ENCODE assay signal across 10 cellular contexts in the genomic region with DNA sequence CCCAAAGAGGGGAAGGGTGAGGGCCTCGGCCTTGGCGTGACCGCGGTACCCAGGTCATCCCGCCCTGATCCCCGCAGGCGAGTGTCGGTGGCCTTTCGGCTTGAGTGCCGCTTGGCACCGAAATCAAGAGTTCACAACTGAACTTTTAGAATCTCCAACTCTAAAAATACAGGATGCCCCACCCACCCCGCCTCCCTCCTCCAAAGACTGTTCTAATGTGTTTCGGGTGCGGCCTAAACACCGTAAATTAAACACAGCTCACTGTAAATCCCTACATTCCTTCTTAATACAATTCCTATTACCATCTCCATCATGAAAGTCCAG. TPM values are rescaled to one million over a fixed set of nuclear protein-coding genes. Genes with fewer than 3 reads are reported as not detected.
DNase-seq lines count a peak whose midpoint lies in the region; ATAC-seq and TF ChIP-seq lines count a peak whose summit lies in the region.
"Had no signal": no experiment of that assay in that cellular context is flagged by ENCODE, and none has a peak within 500 bp of the region (broad histone marks: within the 10 kb centered on the region; RNA-seq: fewer than 3 reads in every experiment).

No MANE protein-coding gene starts in this region.

- H3K9me3 ChIP-seq in CD8-positive, alpha-beta T cell (ENCODE audit: low read length), result no peaks in the 10 kb centered on the region
- H3K9me3 ChIP-seq in trophoblast cell (ENCODE audit: insufficient read depth, low read depth, low read length), result no peaks in the 10 kb centered on the region

- H3K4me1 ChIP-seq in CD8-positive, alpha-beta T cell (ENCODE audit: insufficient read depth, low read length), result peaks cover 39% of the 10 kb centered on the region
- H3K4me1 ChIP-seq in foreskin keratinocyte (peaks cover 3% of the 10 kb centered on the region), trophoblast cell (ENCODE audit: control insufficient read depth in 1 of 2, insufficient read depth in 2 of 2, low read length in 2 of 2) (peaks cover 3 to 6% of the 10 kb centered on the region in 2 experiments)

- peak overlapping the region; percentile 78 for H2BK120ac ChIP-seq in trophoblast cell (ENCODE audit: insufficient read depth, low read length, poor library complexity)

- no peaks in the 10 kb centered on the region for H3K27me3 ChIP-seq in CD8-positive, alpha-beta T cell (ENCODE audit: insufficient read depth, low read length)
- H3K27me3 ChIP-seq in foreskin keratinocyte, result no peaks in the 10 kb centered on the region
- H3K27me3 ChIP-seq in trophoblast cell (ENCODE audit: insufficient read depth, low read length), result no peaks in the 10 kb centered on the region

- H4K8ac ChIP-seq in trophoblast cell (ENCODE audit: low read depth, low read length), result peak overlapping the region; percentile 92

- no peaks in the 10 kb centered on the region for H3K36me3 ChIP-seq in CD8-positive, alpha-beta T cell (ENCODE audit: insufficient read depth, low read length)
- no peaks in the 10 kb centered on the region for H3K36me3 ChIP-seq in trophoblast cell (ENCODE audit: control insufficient read depth in 1 of 2, insufficient read depth in 2 of 2, low read length in 2 of 2)

- no peaks in the 10 kb centered on the region for H3K27me3 Mint-ChIP-seq in CD8-positive, alpha-beta T cell (ENCODE audit: low read depth)
- H3K27me3 Mint-ChIP-seq in activated CD4-positive, alpha-beta memory T cell treated with anti-CD3 and anti-CD28 coated beads for 36 hours, result no peaks in the 10 kb centered on the region

- peak overlapping the region; percentile 49 for H3K4ac ChIP-seq in trophoblast cell (ENCODE audit: low read depth, low read length)

- H2BK5ac ChIP-seq in trophoblast cell (ENCODE audit: low read depth, low read length, poor library complexity), result peak overlapping the region; percentile 52

- no peaks in the 10 kb centered on the region for H3K9me3 Mint-ChIP-seq in CD8-positive, alpha-beta T cell
- no peaks in the 10 kb centered on the region for H3K9me3 Mint-ChIP-seq in activated CD4-positive, alpha-beta memory T cell treated with anti-CD3 and anti-CD28 coated beads for 36 hours

- H3K36me3 Mint-ChIP-seq in CD8-positive, alpha-beta T cell, result no peaks in the 10 kb centered on the region
- no peaks in the 10 kb centered on the region for H3K36me3 Mint-ChIP-seq in activated CD4-positive, alpha-beta memory T cell treated with anti-CD3 and anti-CD28 coated beads for 36 hours

- H3K4me3 Mint-ChIP-seq in CD8-positive, alpha-beta T cell, result peak overlapping the region; percentile 86
- H3K4me3 Mint-ChIP-seq in activated CD4-positive, alpha-beta memory T cell treated with anti-CD3 and anti-CD28 coated beads for 36 hours, result peak overlapping the region; percentile 77

- H3K9ac ChIP-seq in trophoblast cell (ENCODE audit: low read length), result no peak overlapping the region

- peak overlapping the region; percentile 75 for H2AFZ ChIP-seq in trophoblast cell (ENCODE audit: insufficient read depth, low read length, poor library complexity)

- peak overlapping the region; percentile 91 for H2AK5ac ChIP-seq in trophoblast cell (ENCODE audit: low read length)

- DNase-seq in CD8-positive, alpha-beta T cell, result peak in 3 of 7 experiments; percentile 24 to 41 (median 31)
- no peak for DNase-seq in activated CD4-positive, alpha-beta memory T cell treated with anti-CD3 and anti-CD28 coated beads for 36 hours
- DNase-seq in foreskin keratinocyte (no peak), trophoblast cell (no peak), islet precursor cell (no peak), NCI-H82 (lab: John Stamatoyannopoulos, UW) (no peak)
- DNase-seq: activated CD8-positive, alpha-beta memory T cell treated with anti-CD3 and anti-CD28 coated beads, Interleukin-2, amount 50 U/mL, for 4 hours had no signal

- H3K23ac ChIP-seq in trophoblast cell (ENCODE audit: low read length), result no peak overlapping the region

- POLR2A ChIA-PET in CD8-positive, alpha-beta T cell (lab: Charles Lee), result interaction anchor here (0.7 to 1.8 kb wide), 7 partner anchors 23 to 87 kb away, joined by 3 to 4 read pairs (median 3); a partner anchor contains a TSS
- POLR2A ChIA-PET in activated CD4-positive, alpha-beta memory T cell treated with anti-CD3 and anti-CD28 coated beads for 36 hours (lab: Charles Lee), result interaction anchor here (1.0 to 1.6 kb wide), 4 partner anchors 19 to 37 kb away, joined by 3 to 6 read pairs (median 4); no protein-coding TSS in a partner anchor

- H3K14ac ChIP-seq in trophoblast cell (ENCODE audit: low read length), result peak overlapping the region; percentile 68

- peak overlapping the region; percentile 69 for H3K27ac ChIP-seq in CD8-positive, alpha-beta T cell (ENCODE audit: low read depth, low read length)
- H3K27ac ChIP-seq in foreskin keratinocyte, result peak overlapping the region; percentile 70
- H3K27ac ChIP-seq in trophoblast cell (ENCODE audit: low read depth, low read length), result no peak overlapping the region

- H3K79me1 ChIP-seq in trophoblast cell (ENCODE audit: low read length), result peaks cover 7% of the 10 kb centered on the region

- peak; percentile 12 for ATAC-seq in CD8-positive, alpha-beta T cell
- ATAC-seq in foreskin keratinocyte, result peak; percentile 5
- ATAC-seq in HG02852 (IDR thresholded peaks at IDR 0.05; ENCODE audit: unreplicated experiment), result no peak
- ATAC-seq in GM19328 (IDR thresholded peaks at IDR 0.05; ENCODE audit: unreplicated experiment), result no peak

- H3K4me2 ChIP-seq in trophoblast cell (ENCODE audit: low read length), result peak overlapping the region; percentile 99

- H2BK12ac ChIP-seq in trophoblast cell (ENCODE audit: low read length), result peak overlapping the region; percentile 84

- H3K4me1 Mint-ChIP-seq in CD8-positive, alpha-beta T cell (ENCODE audit: low read depth), result peaks cover 47% of the 10 kb centered on the region
- peaks cover 35% of the 10 kb centered on the region for H3K4me1 Mint-ChIP-seq in activated CD4-positive, alpha-beta memory T cell treated with anti-CD3 and anti-CD28 coated beads for 36 hours (ENCODE audit: low read depth)

- CTCF ChIA-PET in CD8-positive, alpha-beta T cell (lab: Charles Lee), result interaction anchor here (0.8 to 5.2 kb wide), 6 partner anchors 16 to 31 kb away, joined by 3 to 142 read pairs (median 6); no protein-coding TSS in a partner anchor
- CTCF ChIA-PET in activated CD4-positive, alpha-beta memory T cell treated with anti-CD3 and anti-CD28 coated beads for 36 hours (lab: Charles Lee), result interaction anchor here (1.2 to 1.7 kb wide), 3 partner anchors 19 to 41 kb away, joined by 6 to 10 read pairs (median 8); no protein-coding TSS in a partner anchor

- intact Hi-C loops in CD8-positive, alpha-beta T cell (cut with DNase I, micrococcal nuclease), result no loop called here
- intact Hi-C loops in activated CD4-positive, alpha-beta memory T cell treated with anti-CD3 and anti-CD28 coated beads for 36 hours (cut with micrococcal nuclease), result no loop called here

- no peak for TF ChIP-seq CTCF in CD8-positive, alpha-beta T cell (IDR thresholded peaks at IDR 0.05)
- no peak for TF ChIP-seq CTCF in foreskin keratinocyte (conservative IDR thresholded peaks at IDR 0.05)

- peak overlapping the region; percentile 91 for H3K27ac Mint-ChIP-seq in CD8-positive, alpha-beta T cell
- H3K27ac Mint-ChIP-seq in activated CD4-positive, alpha-beta memory T cell treated with anti-CD3 and anti-CD28 coated beads for 36 hours, result peak overlapping the region; percentile 64

- no CpG with 5 or more reads among the region's 15 CpGs for WGBS in trophoblast cell (ENCODE audit: extremely low coverage, insufficient coverage, insufficient read length)

- peak overlapping the region; percentile 92 for H3K18ac ChIP-seq in trophoblast cell (ENCODE audit: low read length)

- peak overlapping the region; percentile 94 for H3K4me3 ChIP-seq in CD8-positive, alpha-beta T cell (ENCODE audit: low read depth, low read length)
- peak overlapping the region; percentile 83 for H3K4me3 ChIP-seq in trophoblast cell (ENCODE audit: low read depth, low read length)

- H4K91ac ChIP-seq in trophoblast cell (ENCODE audit: low read depth, low read length), result peak overlapping the region; percentile 88

- H4K12ac ChIP-seq in trophoblast cell (ENCODE audit: low read depth, low read length), result peak overlapping the region; percentile 86

- H3K79me2 ChIP-seq in trophoblast cell (ENCODE audit: control insufficient read depth, insufficient read depth, low read length, poor library complexity), result peaks cover 5% of the 10 kb centered on the region

RNA-seq across cellular contexts. Expression of a gene that starts 11.4 kb away (rescaled TPM):
- 1 to 10 TPM in 1 of 2 experiments, under 1 TPM in 1; 0.50 to 1.1 TPM for total RNA-seq in CD8-positive, alpha-beta T cell
- under 1 TPM; 0.17 to 0.26 TPM for total RNA-seq in activated CD4-positive, alpha-beta memory T cell treated with anti-CD3 and anti-CD28 coated beads for 36 hours
- total RNA-seq in foreskin keratinocyte, result 1.1 and 3.2 TPM in 2 replicates
- 1.2 and 3.2 TPM in 2 replicates for polyA plus RNA-seq in foreskin keratinocyte
- 2.3 and 2.7 TPM in 2 replicates for polyA plus RNA-seq in trophoblast cell (2013)

RNA-seq across cellular contexts. Expression of a gene that starts 20.0 kb away (rescaled TPM):
- under 1 TPM in 1 of 2 experiments, not detected in 1; 0.44 TPM for total RNA-seq in CD8-positive, alpha-beta T cell
- total RNA-seq in activated CD4-positive, alpha-beta memory T cell treated with anti-CD3 and anti-CD28 coated beads for 36 hours, result 1 to 10 TPM; 1.5 to 1.9 TPM
- 112 and 121 TPM in 2 replicates for total RNA-seq in foreskin keratinocyte
- 119 and 138 TPM in 2 replicates for polyA plus RNA-seq in foreskin keratinocyte
- polyA plus RNA-seq in trophoblast cell (2013), result 34.3 and 34.8 TPM in 2 replicates

RNA-seq across cellular contexts. Expression of a gene that starts 22.1 kb away (rescaled TPM):
- total RNA-seq in CD8-positive, alpha-beta T cell, result 10 to 100 TPM; 16.7 to 18.8 TPM
- total RNA-seq in activated CD4-positive, alpha-beta memory T cell treated with anti-CD3 and anti-CD28 coated beads for 36 hours, result 10 to 100 TPM; 47.5 to 49.6 TPM
- 125 and 135 TPM in 2 replicates for total RNA-seq in foreskin keratinocyte
- polyA plus RNA-seq in foreskin keratinocyte, result 113 TPM in 2 replicates
- polyA plus RNA-seq in trophoblast cell (2013), result 81.0 and 90.7 TPM in 2 replicates

RNA-seq across cellular contexts. Expression of a gene that starts 53.5 kb away (rescaled TPM):
- not detected for total RNA-seq in CD8-positive, alpha-beta T cell
- not detected for total RNA-seq in activated CD4-positive, alpha-beta memory T cell treated with anti-CD3 and anti-CD28 coated beads for 36 hours
- total RNA-seq in foreskin keratinocyte, result 3.3 and 4.5 TPM in 2 replicates
- polyA plus RNA-seq in foreskin keratinocyte, result 3.5 and 3.6 TPM in 2 replicates
- 17.4 and 20.1 TPM in 2 replicates for polyA plus RNA-seq in trophoblast cell (2013)
- total RNA-seq: pulmonary artery endothelial cell had no signal

Comparison
In these comparisons a context has a peak if more than half of its experiments do, and no peak if none do; other contexts are left out.
1. ATAC-seq: peak in CD8-positive, alpha-beta T cell (single experiment) and foreskin keratinocyte (single experiment); none in HG02852 (single experiment) and GM19328 (single experiment).
2. RNA of a gene that starts 20.0 kb away (total RNA-seq): 112 to 121 TPM in foreskin keratinocyte; 1.5 to 1.9 TPM in activated CD4-positive, alpha-beta memory T cell treated with anti-CD3 and anti-CD28 coated beads for 36 hours and 0.44 TPM in CD8-positive, alpha-beta T cell; every median in the first group is over 10 times any median in the second.